In the genomic region with DNA sequence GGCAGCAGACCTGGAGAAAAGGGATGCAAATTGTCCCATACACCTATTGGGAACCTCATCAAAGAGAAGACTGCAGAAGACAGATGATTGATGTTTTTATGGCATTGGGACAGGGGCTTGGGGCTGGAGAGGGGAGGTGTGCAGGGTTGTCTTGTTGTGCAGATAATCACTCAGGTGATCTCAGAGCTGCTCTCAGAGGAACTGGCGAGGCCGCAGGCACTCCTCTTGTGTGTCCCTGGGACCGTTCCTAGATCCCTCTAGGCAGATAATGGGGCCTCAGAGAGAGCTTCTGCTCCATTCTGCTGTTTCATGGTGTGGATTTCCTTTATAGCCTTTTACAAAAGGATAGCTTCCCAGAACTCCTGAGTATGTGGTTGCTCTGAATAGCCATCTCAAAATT, we compare ENCODE assay signal across 9 cellular contexts. TPM values are rescaled to one million over a fixed set of nuclear protein-coding genes. Genes with fewer than 3 reads are reported as not detected.
DNase-seq lines count a peak whose midpoint lies in the region; ATAC-seq and TF ChIP-seq lines count a peak whose summit lies in the region.
"Had no signal": no experiment of that assay in that cellular context is flagged by ENCODE, and none has a peak within 500 bp of the region (broad histone marks: within the 10 kb centered on the region; RNA-seq: fewer than 3 reads in every experiment).

No MANE protein-coding gene starts in this region.

- peak overlapping the region in 1 of 2 donors; percentile 94 for H3K9ac ChIP-seq in liver (ENCODE audit: low read depth in 1 of 2, low read length in 2 of 2)

- intact Hi-C loops in thyroid gland (cut with DNase I) = loop anchor here (5.0 kb wide), 1 partner anchor 40 kb away; a partner anchor contains a TSS

- WGBS in liver = 74% methylated on average over 3 of the region's 3 CpGs
- WGBS in thyroid gland, 2 donors = 64 to 74% methylated on average over 3 of the region's 3 CpGs

- H3K4me1 ChIP-seq in liver (ENCODE audit: control insufficient read depth in 4 of 4, insufficient read depth in 4 of 4, low read length in 3 of 4) (peaks cover 14 to 40% (median 33%) of the 10 kb centered on the region in 4 donors), thyroid gland (peaks cover 19 to 39% of the 10 kb centered on the region in 2 donors)

- H3K27me3 ChIP-seq in liver (ENCODE audit: control insufficient read depth in 4 of 4, insufficient read depth in 4 of 4, low read length in 3 of 4) = no peaks in the 10 kb centered on the region
- no peaks in the 10 kb centered on the region for H3K27me3 ChIP-seq in thyroid gland

- no peak for TF ChIP-seq RAD21 in liver (IDR thresholded peaks at IDR 0.05)

- H3K27ac Mint-ChIP-seq in activated T-cell treated with anti-CD3 and anti-CD28 coated beads, Interleukin-2, amount 50 U/mL, for 24 hours = peak overlapping the region; percentile 97
- peak overlapping the region; percentile 86 for H3K27ac Mint-ChIP-seq in activated naive CD8-positive, alpha-beta T cell

- TF ChIP-seq CTCF in liver (IDR thresholded peaks at IDR 0.05; ENCODE audit: low read depth, low read length, missing input control) = no peak
- no peak for TF ChIP-seq CTCF in thyroid gland (IDR thresholded peaks at IDR 0.05)

- no peak for TF ChIP-seq POLR2A in thyroid gland (IDR thresholded peaks at IDR 0.05)

- peak overlapping the region; percentile 95 for H3K4me3 Mint-ChIP-seq in activated T-cell treated with anti-CD3 and anti-CD28 coated beads, Interleukin-2, amount 50 U/mL, for 24 hours
- peak overlapping the region; percentile 87 for H3K4me3 Mint-ChIP-seq in activated naive CD8-positive, alpha-beta T cell

- ATAC-seq in GM19452 (IDR thresholded peaks at IDR 0.05; ENCODE audit: unreplicated experiment) = no peak

- no peaks in the 10 kb centered on the region for H3K27me3 Mint-ChIP-seq in activated T-cell treated with anti-CD3 and anti-CD28 coated beads, Interleukin-2, amount 50 U/mL, for 24 hours
- H3K27me3 Mint-ChIP-seq in activated naive CD8-positive, alpha-beta T cell = no peaks in the 10 kb centered on the region

- H3K36me3 ChIP-seq in liver (ENCODE audit: control insufficient read depth in 4 of 4, insufficient read depth in 3 of 4, low read depth in 1 of 4, low read length in 3 of 4) (peaks cover 0 to 2% (median under 1%) of the 10 kb centered on the region in 4 donors), thyroid gland (peaks cover 0 to 6% of the 10 kb centered on the region in 2 donors)

- H3K36me3 Mint-ChIP-seq in activated T-cell treated with anti-CD3 and anti-CD28 coated beads, Interleukin-2, amount 50 U/mL, for 24 hours (ENCODE audit: low read depth) = peaks cover 8% of the 10 kb centered on the region
- H3K36me3 Mint-ChIP-seq in activated naive CD8-positive, alpha-beta T cell = peaks cover 5% of the 10 kb centered on the region

- peaks cover 67% of the 10 kb centered on the region for H3K4me1 Mint-ChIP-seq in activated T-cell treated with anti-CD3 and anti-CD28 coated beads, Interleukin-2, amount 50 U/mL, for 24 hours (ENCODE audit: low read depth)
- peaks cover 57% of the 10 kb centered on the region for H3K4me1 Mint-ChIP-seq in activated naive CD8-positive, alpha-beta T cell (ENCODE audit: low read depth)

- peak overlapping the region; percentile 99 to 100 for H3K27ac ChIP-seq in liver (ENCODE audit: low read depth in 1 of 2, low read length in 2 of 2)
- H3K27ac ChIP-seq in thyroid gland = peak overlapping the region; percentile 93 to 99 (median 98)
- H3K27ac ChIP-seq: HL-60 had no signal

- H3K4me3 ChIP-seq in liver (ENCODE audit: low read depth in 1 of 3, low read length in 3 of 3) (no peak overlapping the region), thyroid gland (replicated peaks in 1 of 3) (peak overlapping the region in 1 of 3 donors; percentile 100)

- no peaks in the 10 kb centered on the region for H3K9me3 Mint-ChIP-seq in activated T-cell treated with anti-CD3 and anti-CD28 coated beads, Interleukin-2, amount 50 U/mL, for 24 hours
- H3K9me3 Mint-ChIP-seq in activated naive CD8-positive, alpha-beta T cell (ENCODE audit: low read depth) = no peaks in the 10 kb centered on the region

- H3K9me3 ChIP-seq in liver (ENCODE audit: control insufficient read depth in 4 of 4, low read length in 3 of 4) (no peaks in the 10 kb centered on the region), thyroid gland (no peaks in the 10 kb centered on the region)

- no peak for DNase-seq in activated T-cell treated with anti-CD3 and anti-CD28 coated beads, Interleukin-2, amount 50 U/mL, for 24 hours
- no peak for DNase-seq in activated T-cell treated with anti-CD3 and anti-CD28 coated beads, Interleukin-2, amount 50 U/mL, for 48 hours
- DNase-seq in thyroid gland (no peak), amygdala (lab: John Stamatoyannopoulos, UW) (no peak), putamen (ENCODE audit: low spot score) (no peak)

TF ChIP-seq in liver, 16 proteins besides CTCF, POLR2A, EP300 and RAD21:
- TF ChIP-seq YY1 (IDR thresholded peaks at IDR 0.05) = no peak
- TF ChIP-seq HNF4G (IDR thresholded peaks at IDR 0.05) = no peak
- no peak for TF ChIP-seq TAF1 (conservative IDR thresholded peaks at IDR 0.05)
- no peak for TF ChIP-seq FOXA2 (IDR thresholded peaks at IDR 0.05)
- TF ChIP-seq, protein P1, sequence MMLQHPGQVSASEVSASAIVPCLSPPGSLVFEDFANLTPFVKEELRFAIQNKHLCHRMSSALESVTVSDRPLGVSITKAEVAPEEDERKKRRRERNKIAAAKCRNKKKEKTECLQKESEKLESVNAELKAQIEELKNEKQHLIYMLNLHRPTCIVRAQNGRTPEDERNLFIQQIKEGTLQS (IDR thresholded peaks at IDR 0.05) = no peak
- TF ChIP-seq FOXA1 (IDR thresholded peaks at IDR 0.05) = no peak
- TF ChIP-seq, protein P2, sequence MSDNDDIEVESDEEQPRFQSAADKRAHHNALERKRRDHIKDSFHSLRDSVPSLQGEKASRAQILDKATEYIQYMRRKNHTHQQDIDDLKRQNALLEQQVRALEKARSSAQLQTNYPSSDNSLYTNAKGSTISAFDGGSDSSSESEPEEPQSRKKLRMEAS (IDR thresholded peaks at IDR 0.05) = no peak
- no peak for TF ChIP-seq NR2F2 (IDR thresholded peaks at IDR 0.05)
- TF ChIP-seq SP1 (IDR thresholded peaks at IDR 0.05) = no peak
- no peak for TF ChIP-seq EGR1 (IDR thresholded peaks at IDR 0.05; ENCODE audit: low read depth in 2 of 2)
- TF ChIP-seq RXRA (IDR thresholded peaks at IDR 0.05) = no peak
TF ChIP-seq in liver: peak in this region for 0.

RNA-seq across cellular contexts. Expression of a gene that starts 1.6 kb away (rescaled TPM):
- total RNA-seq in liver (100 to 1,000 TPM in 1 of 2 donors, 10 to 100 TPM in 1; 42.0 to 104 TPM), thyroid gland (100 to 1,000 TPM; 107 to 245 (median 187) TPM)
- 10 to 100 TPM; 18.2 to 25.1 TPM for polyA plus RNA-seq in liver

RNA-seq across cellular contexts. Expression of a gene that starts 42.1 kb away (rescaled TPM):
- total RNA-seq in liver (1 to 10 TPM; 6.9 to 8.2 TPM), thyroid gland (10 to 100 TPM; 25.1 to 65.3 (median 31.7) TPM)
- 1 to 10 TPM; 3.3 to 4.2 TPM for polyA plus RNA-seq in liver

RNA-seq across cellular contexts. Expression of a gene that starts 42.2 kb away (rescaled TPM):
- total RNA-seq in liver (10 to 100 TPM in 1 of 2 donors, 1 to 10 TPM in 1; 5.8 to 15.2 TPM), thyroid gland (10 to 100 TPM; 31.8 to 48.5 (median 38.2) TPM)
- 10 to 100 TPM; 10.6 to 19.8 TPM for polyA plus RNA-seq in liver
